Comparison of ENCODE assay signal across 33 cellular contexts in the genomic region with DNA sequence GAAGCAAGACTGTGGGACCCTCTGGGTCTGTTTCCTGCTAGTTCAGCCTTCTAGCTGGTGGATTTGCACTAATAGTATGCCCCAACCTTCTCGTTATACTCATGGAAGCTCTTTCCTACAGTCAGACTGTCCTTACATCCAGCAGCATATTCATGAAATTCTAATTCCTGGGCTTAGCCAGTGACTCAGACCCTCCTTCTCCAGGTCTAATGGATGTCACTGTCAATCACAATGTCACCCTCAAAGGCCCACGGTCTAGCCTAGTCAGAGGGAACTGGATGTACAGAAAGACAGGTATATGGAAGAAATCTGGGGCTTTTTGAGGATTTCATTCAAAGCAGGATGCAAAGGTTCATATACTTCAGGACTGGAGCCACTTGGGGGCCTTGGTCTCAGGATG.
"Had no signal": no experiment of that assay in that cellular context is flagged by ENCODE, and none has a peak within 500 bp of the region (broad histone marks: within the 10 kb centered on the region; RNA-seq: fewer than 3 reads in every experiment).

No MANE protein-coding gene starts in this region.

- H3K9me3 ChIP-seq: adrenal gland, breast epithelium, colonic mucosa, esophagus muscularis mucosa, gastrocnemius medialis, heart right ventricle had no signal

- H3K36me3 ChIP-seq: adrenal gland, breast epithelium, cardiac muscle cell, colonic mucosa, esophagus muscularis mucosa, gastrocnemius medialis, heart right ventricle had no signal

- ATAC-seq: activated CD8-positive, alpha-beta memory T cell treated with anti-CD3 and anti-CD28 coated beads, Interleukin-2, amount 10 ng/mL, durations not matched to agents 7 days and 5 days; activated CD8-positive, alpha-beta T cell treated with anti-CD3 and anti-CD28 coated beads, Interleukin-2, amount 10 ng/mL, durations not matched to agents 7 days and 5 days; activated naive CD8-positive, alpha-beta T cell treated with anti-CD3 and anti-CD28 coated beads, Interleukin-2, amount 50 U/mL, for 24 hours; foreskin keratinocyte; gastrocnemius medialis; heart right ventricle; T-helper 17 cell; WTC11 had no signal

- H3K4me1 ChIP-seq: adrenal gland, breast epithelium, colonic mucosa, esophagus muscularis mucosa, gastrocnemius medialis had no signal

- H3K4me3 ChIP-seq: adrenal gland, breast epithelium, cardiac muscle cell, colonic mucosa, dorsolateral prefrontal cortex, esophagus muscularis mucosa, gastrocnemius medialis, heart right ventricle had no signal

- DNase-seq: activated CD4-positive, alpha-beta memory T cell treated with anti-CD3 and anti-CD28 coated beads for 36 hours; activated CD4-positive, alpha-beta T cell treated with anti-CD3 and anti-CD28 coated beads for 1 hour; activated CD4-positive, alpha-beta T cell treated with anti-CD3 and anti-CD28 coated beads for 4 hours; activated CD4-positive, alpha-beta T cell treated with anti-CD3 and anti-CD28 coated beads, Interleukin-2, amount 50 U/mL, for 1 hour; activated CD8-positive, alpha-beta memory T cell treated with anti-CD3 and anti-CD28 coated beads, Interleukin-2, amount 10 ng/mL, durations not matched to agents 7 days and 5 days; activated CD8-positive, alpha-beta memory T cell treated with anti-CD3 and anti-CD28 coated beads, Interleukin-2, amount 50 U/mL, for 4 hours; activated CD8-positive, alpha-beta T cell treated with anti-CD3 and anti-CD28 coated beads, Interleukin-2, amount 10 ng/mL, durations not matched to agents 7 days and 5 days; activated effector memory CD4-positive, alpha-beta T cell treated with anti-CD3 and anti-CD28 coated beads, Interleukin-2, amount 50 U/mL, for 16 hours; activated naive CD4-positive, alpha-beta T cell treated with anti-CD3 and anti-CD28 coated beads for 36 hours; activated naive CD8-positive, alpha-beta T cell treated with anti-CD3 and anti-CD28 coated beads for 36 hours; activated naive CD8-positive, alpha-beta T cell treated with anti-CD3 and anti-CD28 coated beads, Interleukin-2, amount 50 U/mL, for 24 hours; activated T-cell treated with anti-CD3 and anti-CD28 coated beads, Interleukin-2, amount 50 U/mL, for 1 hour; activated T-cell treated with anti-CD3 and anti-CD28 coated beads, Interleukin-2, amount 50 U/mL, for 48 hours; adrenal gland; amygdala; aorta; central memory CD4-positive, alpha-beta T cell; cerebellar nuclear complex; colonic mucosa; dorsolateral prefrontal cortex; effector memory CD4-positive, alpha-beta T cell; endodermal cell; foreskin keratinocyte; gastrocnemius medialis; glutamatergic neuron; heart right ventricle; T-helper 1 cell; T-helper 17 cell had no signal

- H3K27ac ChIP-seq: adrenal gland, breast epithelium, cardiac muscle cell, colonic mucosa, dorsolateral prefrontal cortex, esophagus muscularis mucosa, foreskin keratinocyte, gastrocnemius medialis, heart right ventricle, VCaP had no signal

- H3K27me3 ChIP-seq: adrenal gland, breast epithelium, cardiac muscle cell, colonic mucosa, foreskin keratinocyte, gastrocnemius medialis had no signal
